ENCODE assay signal across 11 cellular contexts in genomic region chr10:69383485-69384089, GRCh38. TPM values are rescaled to one million over a fixed set of nuclear protein-coding genes. Genes with fewer than 3 reads are reported as not detected.
DNase-seq lines count a peak whose midpoint lies in the region; ATAC-seq and TF ChIP-seq lines count a peak whose summit lies in the region.
"Had no signal": no experiment of that assay in that cellular context is flagged by ENCODE, and none has a peak within 500 bp of the region (broad histone marks: within the 10 kb centered on the region; RNA-seq: fewer than 3 reads in every experiment).

No MANE protein-coding gene starts in this region.

- WGBS in body of pancreas, 2 donors = 60 to 64% methylated on average over 4 of the region's 4 CpGs

- H3K27me3 Mint-ChIP-seq in activated T-cell treated with anti-CD3 and anti-CD28 coated beads, Interleukin-2, amount 50 U/mL, for 72 hours (ENCODE audit: low read depth) = no peaks in the 10 kb centered on the region
- H3K27me3 Mint-ChIP-seq: CD4-positive, CD25-positive, alpha-beta regulatory T cell had no signal

- H3K4me1 Mint-ChIP-seq in activated T-cell treated with anti-CD3 and anti-CD28 coated beads, Interleukin-2, amount 50 U/mL, for 72 hours (ENCODE audit: low read depth) = no peaks in the 10 kb centered on the region

- no peak for ATAC-seq in activated T-cell treated with anti-CD3 and anti-CD28 coated beads, Interleukin-2, amount 50 U/mL, for 72 hours (replicated peaks in 1 of 2)
- peak; percentile 30 for ATAC-seq in body of pancreas
- no peak for ATAC-seq in GM18867 (IDR thresholded peaks at IDR 0.05; ENCODE audit: unreplicated experiment)
- no peak for ATAC-seq in HG02623 (IDR thresholded peaks at IDR 0.05; ENCODE audit: unreplicated experiment)

- no peaks in the 10 kb centered on the region for H3K9me3 ChIP-seq in body of pancreas
- no peaks in the 10 kb centered on the region for H3K9me3 ChIP-seq in uterus

- H3K27ac ChIP-seq in body of pancreas (no peak overlapping the region), uterus (peak overlapping the region; percentile 57 to 80)

- no peak for TF ChIP-seq POLR2A in body of pancreas (IDR thresholded peaks at IDR 0.05)
- no peak for TF ChIP-seq POLR2A in uterus (IDR thresholded peaks at IDR 0.05)

- H3K36me3 Mint-ChIP-seq in activated T-cell treated with anti-CD3 and anti-CD28 coated beads, Interleukin-2, amount 50 U/mL, for 72 hours (ENCODE audit: insufficient read depth in 2 of 2) = peaks cover 11 to 30% of the 10 kb centered on the region in 2 donors

- no peak overlapping the region for H3K4me3 Mint-ChIP-seq in activated T-cell treated with anti-CD3 and anti-CD28 coated beads, Interleukin-2, amount 50 U/mL, for 72 hours
- H3K4me3 Mint-ChIP-seq: CD4-positive, CD25-positive, alpha-beta regulatory T cell had no signal

- no peak for TF ChIP-seq CTCF in body of pancreas (IDR thresholded peaks at IDR 0.05)
- peak in 3 of 4 experiments; percentile 10 to 24 (median 20) for TF ChIP-seq CTCF in uterus (IDR thresholded peaks at IDR 0.05)

- intact Hi-C loops in body of pancreas (cut with DNase I) = no loop called here
- intact Hi-C loops in uterus (cut with DNase I; ENCODE audit: low total_unique reads) = no loop called here

- DNase-seq in activated T-cell treated with anti-CD3 and anti-CD28 coated beads, Interleukin-2, amount 50 U/mL, for 72 hours = no peak
- DNase-seq in activated T-cell treated with anti-CD3 and anti-CD28 coated beads, Interleukin-2, amount 50 U/mL, for 1 hour = no peak
- DNase-seq in body of pancreas (no peak), kidney glomerular epithelial cell (lab: John Stamatoyannopoulos, UW) (peak; percentile 22), uterus (peak in 1 of 2 donors; percentile 53)
- DNase-seq in activated CD4-positive, alpha-beta T cell treated with anti-CD3 and anti-CD28 coated beads, Interleukin-2, amount 50 U/mL, for 4 hours = no peak
- DNase-seq: activated naive CD4-positive, alpha-beta T cell treated with Interleukin-2 at 50 U/mL for 16 hours; CD4-positive, CD25-positive, alpha-beta regulatory T cell; KBM-7 had no signal

- no peaks in the 10 kb centered on the region for H3K4me1 ChIP-seq in body of pancreas
- peaks cover 11 to 14% of the 10 kb centered on the region in 2 donors for H3K4me1 ChIP-seq in uterus

- H3K36me3 ChIP-seq in body of pancreas (replicated peaks in 1 of 2; ENCODE audit: insufficient read depth in 1 of 2, low read depth in 2 of 2) (peaks cover 0 to 7% of the 10 kb centered on the region in 2 donors), uterus (no peaks in the 10 kb centered on the region)

- no peak overlapping the region for H3K4me3 ChIP-seq in body of pancreas
- no peak overlapping the region for H3K4me3 ChIP-seq in uterus

- H3K9me3 Mint-ChIP-seq in activated T-cell treated with anti-CD3 and anti-CD28 coated beads, Interleukin-2, amount 50 U/mL, for 72 hours = no peaks in the 10 kb centered on the region

- H3K27me3 ChIP-seq in body of pancreas (no peaks in the 10 kb centered on the region), uterus (no peaks in the 10 kb centered on the region)

- H3K27ac Mint-ChIP-seq in activated T-cell treated with anti-CD3 and anti-CD28 coated beads, Interleukin-2, amount 50 U/mL, for 72 hours = peak overlapping the region; percentile 22

RNA-seq across cellular contexts. Expression of gene TACR2, which starts 33.1 kb away (rescaled TPM):
- not detected for total RNA-seq in activated T-cell treated with anti-CD3 and anti-CD28 coated beads, Interleukin-2, amount 50 U/mL, for 72 hours
- total RNA-seq in body of pancreas (under 1 TPM in 1 of 2 donors, not detected in 1; 0.66 TPM), uterus (10 to 100 TPM in 2 of 4 donors, 1 to 10 TPM in 1, under 1 TPM in 1; 0.28 to 35.0 (median 13.8) TPM)
- total RNA-seq: CD4-positive, CD25-positive, alpha-beta regulatory T cell had no signal

Comparison
In these comparisons a context has a peak if more than half of its experiments do, and no peak if none do; other contexts are left out.
1. H3K27ac ChIP-seq: peak in uterus (2 of 2); none in body of pancreas (0 of 4).
2. CTCF ChIP-seq: peak in uterus (3 of 4); none in body of pancreas (0 of 7).